ENCODE assay signal across 8 cellular contexts in the genomic region with DNA sequence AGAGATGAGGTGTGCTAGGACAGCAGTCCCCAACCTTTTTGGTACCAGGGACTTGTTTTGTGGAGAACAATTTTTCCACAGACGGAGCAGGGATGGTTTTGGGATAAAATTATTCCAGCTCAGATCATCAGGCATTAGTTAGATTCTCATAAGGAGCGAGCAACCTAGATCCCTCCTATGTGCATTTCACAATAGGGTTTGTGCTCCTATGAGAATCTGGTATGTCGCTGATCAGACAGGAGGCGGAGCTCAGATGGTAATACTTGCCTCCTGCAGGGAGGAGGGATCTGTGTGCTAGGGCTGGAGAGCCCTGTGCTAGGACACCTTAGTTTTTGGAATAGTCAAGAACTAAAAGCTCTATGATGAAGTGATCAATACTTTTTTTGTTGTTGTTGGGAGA. TPM values are rescaled to one million over a fixed set of nuclear protein-coding genes. Genes with fewer than 3 reads are reported as not detected.
DNase-seq lines count a peak whose midpoint lies in the region; ATAC-seq and TF ChIP-seq lines count a peak whose summit lies in the region.

No MANE protein-coding gene starts in this region.

- H3K9me3 ChIP-seq in DOHH2 (ENCODE audit: control insufficient read depth, insufficient read depth, low read length) = no peaks in the 10 kb centered on the region

- no peaks in the 10 kb centered on the region for H3K9me2 ChIP-seq in DOHH2 (replicated peaks; ENCODE audit: control insufficient read depth, low read length)

- TF ChIP-seq CTCF in DOHH2 (IDR thresholded peaks at IDR 0.05; ENCODE audit: low read depth, low read length, poor library complexity, severe bottlenecking) = no peak

- peaks cover 31% of the 10 kb centered on the region for H3K4me1 ChIP-seq in DOHH2 (ENCODE audit: control insufficient read depth, low read length)

- peaks cover 70% of the 10 kb centered on the region for H3K79me2 ChIP-seq in DOHH2 (ENCODE audit: control insufficient read depth, low read length)

- no peak overlapping the region for H3K27ac ChIP-seq in DOHH2 (ENCODE audit: low read depth, low read length)

- peaks cover 27% of the 10 kb centered on the region for H3K4me1 Mint-ChIP-seq in activated T-cell treated with anti-CD3 and anti-CD28 coated beads, Interleukin-2, amount 50 U/mL, for 4 hours (ENCODE audit: low read depth)

- peaks cover 13% of the 10 kb centered on the region for H3K36me3 Mint-ChIP-seq in activated T-cell treated with anti-CD3 and anti-CD28 coated beads, Interleukin-2, amount 50 U/mL, for 4 hours (ENCODE audit: insufficient read depth)

- no peaks in the 10 kb centered on the region for H3F3A ChIP-seq in DOHH2 (ENCODE audit: control insufficient read depth, insufficient read depth)

- peak overlapping the region; percentile 6 for H3K4me3 Mint-ChIP-seq in activated T-cell treated with anti-CD3 and anti-CD28 coated beads, Interleukin-2, amount 50 U/mL, for 4 hours

- H4K20me1 ChIP-seq in DOHH2 (ENCODE audit: control insufficient read depth, insufficient read depth, low read depth, low read length) = no peaks in the 10 kb centered on the region

- peak overlapping the region; percentile 96 for H3K4me3 ChIP-seq in DOHH2 (ENCODE audit: low read length)

- H3K27me3 ChIP-seq in DOHH2 (ENCODE audit: control insufficient read depth, low read length) = no peaks in the 10 kb centered on the region

- ATAC-seq in activated T-cell treated with anti-CD3 and anti-CD28 coated beads, Interleukin-2, amount 50 U/mL, for 4 hours = no peak
- ATAC-seq in GM21825 (IDR thresholded peaks at IDR 0.05; ENCODE audit: unreplicated experiment) = no peak

- H3K9me3 Mint-ChIP-seq in activated T-cell treated with anti-CD3 and anti-CD28 coated beads, Interleukin-2, amount 50 U/mL, for 4 hours = no peaks in the 10 kb centered on the region

- peaks cover 10% of the 10 kb centered on the region for H3K36me3 ChIP-seq in DOHH2 (ENCODE audit: control insufficient read depth, low read length)

- peak overlapping the region; percentile 89 for H3K4me2 ChIP-seq in DOHH2 (ENCODE audit: low read length)

- DNase-seq in Kasumi-1 (lab: John Stamatoyannopoulos, UW) = peak; percentile 33 to 49
- DNase-seq in activated T-cell treated with anti-CD3 and anti-CD28 coated beads, Interleukin-2, amount 50 U/mL, for 4 hours = no peak
- DNase-seq in iris pigment epithelial cell (ENCODE audit: low read depth) = peak; percentile 94
- no peak for DNase-seq in GDM1 (lab: John Stamatoyannopoulos, UW)
- DNase-seq in NCI-H1092 (lab: John Stamatoyannopoulos, UW) = no peak
- no peak for DNase-seq in HuH-7.5 (ENCODE audit: low spot score)

- no peaks in the 10 kb centered on the region for H3K27me3 Mint-ChIP-seq in activated T-cell treated with anti-CD3 and anti-CD28 coated beads, Interleukin-2, amount 50 U/mL, for 4 hours (ENCODE audit: low read depth)

RNA-seq across cellular contexts. Expression of a gene that starts 2.5 kb away (rescaled TPM):
- total RNA-seq in activated T-cell treated with anti-CD3 and anti-CD28 coated beads, Interleukin-2, amount 50 U/mL, for 4 hours = 10 to 100 TPM; 13.7 to 15.2 (median 14.9) TPM

RNA-seq across cellular contexts. Expression of a gene that starts 15.4 kb away (rescaled TPM):
- total RNA-seq in activated T-cell treated with anti-CD3 and anti-CD28 coated beads, Interleukin-2, amount 50 U/mL, for 4 hours = not detected

RNA-seq across cellular contexts. Expression of a gene that starts 52.0 kb away (rescaled TPM):
- not detected for total RNA-seq in activated T-cell treated with anti-CD3 and anti-CD28 coated beads, Interleukin-2, amount 50 U/mL, for 4 hours

Comparison
In these comparisons a context has a peak if more than half of its experiments do, and no peak if none do; other contexts are left out.
1. DNase-seq: peak in Kasumi-1 (2 of 2) and iris pigment epithelial cell (single experiment); none in activated T-cell treated with anti-CD3 and anti-CD28 coated beads, Interleukin-2, amount 50 U/mL, for 4 hours (single experiment), GDM1 (single experiment), NCI-H1092 (single experiment) and HuH-7.5 (single experiment).